ENCODE assay signal across 8 cellular contexts in genomic region chr5:171420429-171421231, GRCh38. TPM values are rescaled to one million over a fixed set of nuclear protein-coding genes. Genes with fewer than 3 reads are reported as not detected.
DNase-seq lines count a peak whose midpoint lies in the region; ATAC-seq and TF ChIP-seq lines count a peak whose summit lies in the region.

No MANE protein-coding gene starts in this region.

- peak overlapping the region; percentile 59 for H3K4me3 Mint-ChIP-seq in activated CD8-positive, alpha-beta memory T cell treated with anti-CD3 and anti-CD28 coated beads, Interleukin-2, amount 10 ng/mL, durations not matched to agents 7 days and 5 days
- H3K4me3 Mint-ChIP-seq in progenitor cell of endocrine pancreas (ENCODE audit: low read depth): peak overlapping the region; percentile 76

- H3K9me3 Mint-ChIP-seq in activated CD8-positive, alpha-beta memory T cell treated with anti-CD3 and anti-CD28 coated beads, Interleukin-2, amount 10 ng/mL, durations not matched to agents 7 days and 5 days (ENCODE audit: low read depth): no peaks in the 10 kb centered on the region
- no peaks in the 10 kb centered on the region for H3K9me3 Mint-ChIP-seq in progenitor cell of endocrine pancreas (ENCODE audit: low read depth)

- under 1% methylated on average over 65 of the region's 65 CpGs for WGBS in right cardiac atrium

- H3K27me3 Mint-ChIP-seq in activated CD8-positive, alpha-beta memory T cell treated with anti-CD3 and anti-CD28 coated beads, Interleukin-2, amount 10 ng/mL, durations not matched to agents 7 days and 5 days: peaks cover 30% of the 10 kb centered on the region
- H3K27me3 Mint-ChIP-seq in progenitor cell of endocrine pancreas: peaks cover 29% of the 10 kb centered on the region

- ATAC-seq in activated CD8-positive, alpha-beta memory T cell treated with anti-CD3 and anti-CD28 coated beads, Interleukin-2, amount 10 ng/mL, durations not matched to agents 7 days and 5 days: no peak
- ATAC-seq in right cardiac atrium: peak; percentile 67 to 69
- ATAC-seq in GM21528 (IDR thresholded peaks at IDR 0.05; ENCODE audit: low FRiP score, unreplicated experiment): no peak
- no peak for ATAC-seq in HG03139 (IDR thresholded peaks at IDR 0.05; ENCODE audit: unreplicated experiment)

- H3K9me3 ChIP-seq in adipocyte (ENCODE audit: control insufficient read depth, low read length): no peaks in the 10 kb centered on the region
- H3K9me3 ChIP-seq in right cardiac atrium (ENCODE audit: control insufficient read depth, low read length): no peaks in the 10 kb centered on the region

- no peaks in the 10 kb centered on the region for H3K36me3 Mint-ChIP-seq in activated CD8-positive, alpha-beta memory T cell treated with anti-CD3 and anti-CD28 coated beads, Interleukin-2, amount 10 ng/mL, durations not matched to agents 7 days and 5 days
- H3K36me3 Mint-ChIP-seq in progenitor cell of endocrine pancreas (ENCODE audit: insufficient read depth): no peaks in the 10 kb centered on the region

- H3K27ac Mint-ChIP-seq in activated CD8-positive, alpha-beta memory T cell treated with anti-CD3 and anti-CD28 coated beads, Interleukin-2, amount 10 ng/mL, durations not matched to agents 7 days and 5 days: no peak overlapping the region
- peak overlapping the region; percentile 88 for H3K27ac Mint-ChIP-seq in progenitor cell of endocrine pancreas

- no peak for DNase-seq in activated CD8-positive, alpha-beta memory T cell treated with anti-CD3 and anti-CD28 coated beads, Interleukin-2, amount 10 ng/mL, durations not matched to agents 7 days and 5 days
- no peak for DNase-seq in activated CD8-positive, alpha-beta memory T cell treated with anti-CD3 and anti-CD28 coated beads, Interleukin-2, amount 50 U/mL, for 4 hours
- DNase-seq in adipocyte (ENCODE audit: low read depth): peak; percentile 89
- DNase-seq in right cardiac atrium: peak; percentile 93 to 97 (median 94)
- DNase-seq in progenitor cell of endocrine pancreas (ENCODE audit: low spot score, unreplicated experiment): no peak
- no peak for DNase-seq in DMS114 treated with DMSO at 0.1 percent for 48 hours (lab: John Stamatoyannopoulos, UW; ENCODE audit: unreplicated experiment)

- intact Hi-C loops in right cardiac atrium (cut with DNase I): loop anchor here (5.0 to 10.0 kb wide), 5 partner anchors 204 to 487 kb away; no protein-coding TSS in a partner anchor

- H3K9ac ChIP-seq in adipocyte (ENCODE audit: low read length): no peak overlapping the region

- peak overlapping the region; percentile 68 for H3K4me3 ChIP-seq in adipocyte (ENCODE audit: low read length)
- H3K4me3 ChIP-seq in right cardiac atrium (ENCODE audit: low read length): peak overlapping the region; percentile 69

- TF ChIP-seq CTCF in progenitor cell of endocrine pancreas (IDR thresholded peaks at IDR 0.05; ENCODE audit: unreplicated experiment): no peak

- peaks cover 6% of the 10 kb centered on the region for H3K36me3 ChIP-seq in adipocyte (ENCODE audit: control insufficient read depth, insufficient read depth, low read length, severe bottlenecking)

- peaks cover 15% of the 10 kb centered on the region for H3K4me1 Mint-ChIP-seq in activated CD8-positive, alpha-beta memory T cell treated with anti-CD3 and anti-CD28 coated beads, Interleukin-2, amount 10 ng/mL, durations not matched to agents 7 days and 5 days
- peaks cover 9% of the 10 kb centered on the region for H3K4me1 Mint-ChIP-seq in progenitor cell of endocrine pancreas (ENCODE audit: low read depth)

- H3K4me1 ChIP-seq in adipocyte (ENCODE audit: control insufficient read depth, insufficient read depth, low read length) (peaks cover 22% of the 10 kb centered on the region), right cardiac atrium (ENCODE audit: control insufficient read depth, insufficient read depth, low read length) (no peaks in the 10 kb centered on the region)

- H3K27me3 ChIP-seq in adipocyte (replicated peaks; ENCODE audit: control insufficient read depth, insufficient read depth, low read length) (no peaks in the 10 kb centered on the region), right cardiac atrium (ENCODE audit: control insufficient read depth, insufficient read depth) (no peaks in the 10 kb centered on the region)

- CTCF ChIA-PET in activated CD8-positive, alpha-beta memory T cell treated with anti-CD3 and anti-CD28 coated beads, Interleukin-2, amount 10 ng/mL, durations not matched to agents 7 days and 5 days (lab: Charles Lee): no interaction called here

- H3K27ac ChIP-seq in right cardiac atrium (ENCODE audit: low read length): no peak overlapping the region

RNA-seq across cellular contexts. Expression of gene FGF18, which starts 1.2 kb away (rescaled TPM):
- not detected for total RNA-seq in activated CD8-positive, alpha-beta memory T cell treated with anti-CD3 and anti-CD28 coated beads, Interleukin-2, amount 10 ng/mL, durations not matched to agents 7 days and 5 days
- total RNA-seq in right cardiac atrium: 1 to 10 TPM; 1.3 to 4.3 (median 1.9) TPM
- polyA plus RNA-seq in right cardiac atrium: 1.2 TPM
- total RNA-seq in progenitor cell of endocrine pancreas: 2.3 and 2.6 TPM in 2 replicates

RNA-seq across cellular contexts. Expression of gene NPM1, which starts 33.0 kb away (rescaled TPM):
- total RNA-seq in activated CD8-positive, alpha-beta memory T cell treated with anti-CD3 and anti-CD28 coated beads, Interleukin-2, amount 10 ng/mL, durations not matched to agents 7 days and 5 days: 1,000 to 10,000 TPM; 1,230 to 1,897 TPM
- total RNA-seq in right cardiac atrium (100 to 1,000 TPM; 355 to 493 (median 433) TPM), progenitor cell of endocrine pancreas (1,367 and 1,453 TPM in 2 replicates)
- 887 TPM for polyA plus RNA-seq in right cardiac atrium

Comparison
In these comparisons a context has a peak if more than half of its experiments do, and no peak if none do; other contexts are left out.
1. ATAC-seq: peak in right cardiac atrium (2 of 2); none in activated CD8-positive, alpha-beta memory T cell treated with anti-CD3 and anti-CD28 coated beads, Interleukin-2, amount 10 ng/mL, durations not matched to agents 7 days and 5 days (single experiment), GM21528 (single experiment) and HG03139 (single experiment).
2. DNase-seq: peak in adipocyte (single experiment) and right cardiac atrium (3 of 3); none in activated CD8-positive, alpha-beta memory T cell treated with anti-CD3 and anti-CD28 coated beads, Interleukin-2, amount 10 ng/mL, durations not matched to agents 7 days and 5 days (single experiment), activated CD8-positive, alpha-beta memory T cell treated with anti-CD3 and anti-CD28 coated beads, Interleukin-2, amount 50 U/mL, for 4 hours (single experiment), progenitor cell of endocrine pancreas (single experiment) and DMS114 treated with DMSO at 0.1 percent for 48 hours (single experiment).